Comparison of ENCODE assay signal across 8 cellular contexts in the genomic region with DNA sequence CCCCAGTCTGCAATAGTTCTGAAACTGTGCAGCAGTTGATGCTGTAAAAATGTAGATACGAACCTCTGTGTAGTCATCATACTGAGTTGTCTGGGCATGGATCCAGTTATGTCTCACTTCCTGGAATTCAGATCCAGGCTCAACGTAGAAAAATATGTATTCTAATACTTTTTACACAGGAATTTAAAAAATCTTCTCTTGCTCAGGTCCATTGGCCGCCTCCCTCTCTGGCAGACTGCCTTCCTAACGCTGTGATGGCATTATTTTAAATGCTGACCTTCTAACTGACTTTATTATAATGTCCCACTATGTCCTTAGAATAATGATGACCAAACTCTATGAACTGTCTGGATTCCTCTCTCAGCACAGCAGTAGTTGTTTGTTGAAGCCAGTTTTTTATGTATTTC.
DNase-seq lines count a peak whose midpoint lies in the region; ATAC-seq and TF ChIP-seq lines count a peak whose summit lies in the region.

No MANE protein-coding gene starts in this region.

- peaks cover 0 to 60% of the 10 kb centered on the region in 2 donors for H3K36me3 ChIP-seq in gastroesophageal sphincter
- no peaks in the 10 kb centered on the region for H3K36me3 ChIP-seq in WERI-Rb-1
- H3K36me3 ChIP-seq in esophagus squamous epithelium, result peaks cover 0 to 82% (median 6%) of the 10 kb centered on the region in 3 donors

- no peak for TF ChIP-seq EP300 in gastroesophageal sphincter (IDR thresholded peaks at IDR 0.05)

- TF ChIP-seq POLR2A in gastroesophageal sphincter (IDR thresholded peaks at IDR 0.05), result no peak
- TF ChIP-seq POLR2A in esophagus squamous epithelium (IDR thresholded peaks at IDR 0.05), result no peak

- H3K4me1 ChIP-seq in gastroesophageal sphincter (peaks cover 11 to 37% (median 14%) of the 10 kb centered on the region in 3 donors), esophagus squamous epithelium (peaks cover 0 to 11% (median 10%) of the 10 kb centered on the region in 3 donors)

- ATAC-seq in gastroesophageal sphincter (peak; percentile 76), sciatic nerve (peak; percentile 84), HG02973 (IDR thresholded peaks at IDR 0.05; ENCODE audit: unreplicated experiment) (no peak)

- H3K27ac ChIP-seq in gastroesophageal sphincter (peak overlapping the region; percentile 13 to 84 (median 74)), WERI-Rb-1 (no peak overlapping the region), esophagus squamous epithelium (peak overlapping the region in 2 of 4 donors; percentile 2 to 28)

- TF ChIP-seq CTCF in gastroesophageal sphincter (IDR thresholded peaks at IDR 0.05), result no peak
- TF ChIP-seq CTCF in WERI-Rb-1 (IDR thresholded peaks at IDR 0.05; ENCODE audit: low read depth, low read length), result no peak
- no peak for TF ChIP-seq CTCF in esophagus squamous epithelium (IDR thresholded peaks at IDR 0.05)

- peaks cover 0 to 17% (median 5%) of the 10 kb centered on the region in 3 donors for H3K9me3 ChIP-seq in gastroesophageal sphincter
- H3K9me3 ChIP-seq in WERI-Rb-1 (ENCODE audit: severe bottlenecking), result peaks cover 7% of the 10 kb centered on the region
- H3K9me3 ChIP-seq in esophagus squamous epithelium, result peaks cover 0 to 25% (median 12%) of the 10 kb centered on the region in 3 donors

- H3K27me3 ChIP-seq in gastroesophageal sphincter, result no peaks in the 10 kb centered on the region
- H3K27me3 ChIP-seq in WERI-Rb-1 (ENCODE audit: insufficient read depth, low read depth, severe bottlenecking), result no peaks in the 10 kb centered on the region
- no peaks in the 10 kb centered on the region for H3K27me3 ChIP-seq in esophagus squamous epithelium

- DNase-seq in GF-D8 (lab: John Stamatoyannopoulos, UW) (peak; percentile 66), SW 1271 (lab: John Stamatoyannopoulos, UW) (peak; percentile 88 to 98), sciatic nerve (ENCODE audit: low spot score) (no peak), LoVo (ENCODE audit: low spot score) (no peak), WERI-Rb-1 (no peak), esophagus squamous epithelium (lab: John Stamatoyannopoulos, UW) (no peak)

- H3K4me3 ChIP-seq in gastroesophageal sphincter (no peak overlapping the region), WERI-Rb-1 (ENCODE audit: low read depth, low read length) (no peak overlapping the region), esophagus squamous epithelium (no peak overlapping the region)

- 5 to 28% methylated on average over 4 of the region's 4 CpGs for WGBS in gastroesophageal sphincter (ENCODE audit: low coverage in 1 of 2), 2 donors
- WGBS in esophagus squamous epithelium, 2 donors, result 5 to 28% methylated on average over 4 of the region's 4 CpGs

- intact Hi-C loops in sciatic nerve (cut with DNase I) (no loop called here), esophagus squamous epithelium (cut with DNase I) (no loop called here)

Comparison
In these comparisons a context has a peak if more than half of its experiments do, and no peak if none do; other contexts are left out.
1. DNase-seq: peak in GF-D8 (single experiment) and SW 1271 (2 of 2); none in sciatic nerve (single experiment), LoVo (single experiment), WERI-Rb-1 (single experiment) and esophagus squamous epithelium (single experiment).